10 cellular contexts compared by ENCODE assay signal in the genomic region with DNA sequence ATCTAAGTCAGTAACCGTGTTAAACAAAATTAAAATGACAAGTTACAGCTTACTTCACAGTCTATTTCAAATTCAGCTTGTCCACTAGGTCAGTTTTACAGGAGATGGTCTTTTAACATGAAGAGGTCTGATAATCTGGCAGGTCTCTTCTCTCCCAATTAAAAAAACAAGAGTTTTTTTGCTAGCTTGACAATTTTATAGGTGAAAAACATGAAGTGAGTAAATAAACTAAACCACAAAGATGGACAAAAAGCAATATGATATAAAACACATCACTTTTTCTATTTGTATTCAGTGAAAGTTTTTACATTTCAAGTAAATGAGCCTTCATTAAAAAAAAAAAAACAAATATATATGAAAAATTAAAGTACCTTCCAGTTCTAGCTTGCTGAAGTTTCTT. TPM values are rescaled to one million over a fixed set of nuclear protein-coding genes. Genes with fewer than 3 reads are reported as not detected.
"Had no signal": no experiment of that assay in that cellular context is flagged by ENCODE, and none has a peak within 500 bp of the region (broad histone marks: within the 10 kb centered on the region; RNA-seq: fewer than 3 reads in every experiment).

No MANE protein-coding gene starts in this region.

- H2AFZ ChIP-seq: GM23248 had no signal

- H3K4me1 ChIP-seq: HAP-1 had no signal

- DNase-seq: GM23248, GOT3, H7, Karpas-422, KBM-7 had no signal

- H3K27ac ChIP-seq: GM23248, KMS-11 had no signal

- FAIRE-seq: HTR-8/SVneo had no signal

- H3K4me2 ChIP-seq: KMS-11 had no signal

- H3K9ac ChIP-seq: GM23248, KMS-11 had no signal

- H3K4me3 ChIP-seq: GM23248, HAP-1 had no signal

- ATAC-seq: HCT116 had no signal

- H3K9me3 ChIP-seq: HAP-1 had no signal

RNA-seq across cellular contexts. Expression of gene TTC39A, which starts 25.0 kb away (rescaled TPM):
- total RNA-seq: GM23248, LHCN-M2 had no signal
